In the genomic region with DNA sequence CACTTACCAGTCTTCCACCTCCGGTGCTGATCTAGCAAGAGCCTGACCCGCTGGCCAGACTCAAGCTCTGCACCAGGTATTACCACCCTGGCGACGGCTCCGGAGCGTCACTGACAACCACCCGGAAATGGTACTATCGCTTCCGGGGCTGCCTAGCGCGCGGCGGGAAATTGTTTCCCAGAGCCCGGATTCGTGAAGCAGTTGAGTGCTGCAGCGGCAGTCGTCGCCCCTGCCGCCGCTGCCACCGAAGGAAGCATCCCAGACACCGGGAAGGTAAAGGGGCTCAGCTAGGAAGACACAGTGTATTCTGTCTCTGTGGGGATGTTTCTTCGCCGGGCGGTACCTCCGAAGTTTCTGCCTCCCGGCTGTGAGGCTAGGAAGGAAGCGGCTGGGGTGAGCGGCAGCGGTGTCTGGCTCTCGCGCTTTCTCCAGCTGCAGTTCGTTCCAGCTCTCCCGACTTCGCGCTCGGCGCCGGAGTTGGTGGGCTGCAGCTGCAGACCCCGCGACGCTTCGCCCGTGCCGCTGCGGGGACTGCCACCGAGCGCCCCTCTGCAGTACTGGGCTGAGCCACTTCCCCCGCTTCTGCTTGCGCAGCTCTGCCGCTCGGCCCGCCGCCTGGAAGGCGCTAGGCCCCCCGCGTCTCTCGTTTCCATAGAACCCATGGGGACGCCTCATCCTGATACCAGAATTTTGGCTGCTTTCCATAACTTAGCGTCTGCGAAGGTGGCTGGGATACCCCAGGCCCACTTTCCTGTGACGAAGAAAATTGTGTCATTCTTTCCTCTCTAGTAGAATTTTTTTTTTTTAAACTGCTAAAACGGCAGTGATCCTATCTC, we compare ENCODE assay signal across 1 cellular context.
TF ChIP-seq lines count a peak whose summit lies in the region.

A gene with protein sequence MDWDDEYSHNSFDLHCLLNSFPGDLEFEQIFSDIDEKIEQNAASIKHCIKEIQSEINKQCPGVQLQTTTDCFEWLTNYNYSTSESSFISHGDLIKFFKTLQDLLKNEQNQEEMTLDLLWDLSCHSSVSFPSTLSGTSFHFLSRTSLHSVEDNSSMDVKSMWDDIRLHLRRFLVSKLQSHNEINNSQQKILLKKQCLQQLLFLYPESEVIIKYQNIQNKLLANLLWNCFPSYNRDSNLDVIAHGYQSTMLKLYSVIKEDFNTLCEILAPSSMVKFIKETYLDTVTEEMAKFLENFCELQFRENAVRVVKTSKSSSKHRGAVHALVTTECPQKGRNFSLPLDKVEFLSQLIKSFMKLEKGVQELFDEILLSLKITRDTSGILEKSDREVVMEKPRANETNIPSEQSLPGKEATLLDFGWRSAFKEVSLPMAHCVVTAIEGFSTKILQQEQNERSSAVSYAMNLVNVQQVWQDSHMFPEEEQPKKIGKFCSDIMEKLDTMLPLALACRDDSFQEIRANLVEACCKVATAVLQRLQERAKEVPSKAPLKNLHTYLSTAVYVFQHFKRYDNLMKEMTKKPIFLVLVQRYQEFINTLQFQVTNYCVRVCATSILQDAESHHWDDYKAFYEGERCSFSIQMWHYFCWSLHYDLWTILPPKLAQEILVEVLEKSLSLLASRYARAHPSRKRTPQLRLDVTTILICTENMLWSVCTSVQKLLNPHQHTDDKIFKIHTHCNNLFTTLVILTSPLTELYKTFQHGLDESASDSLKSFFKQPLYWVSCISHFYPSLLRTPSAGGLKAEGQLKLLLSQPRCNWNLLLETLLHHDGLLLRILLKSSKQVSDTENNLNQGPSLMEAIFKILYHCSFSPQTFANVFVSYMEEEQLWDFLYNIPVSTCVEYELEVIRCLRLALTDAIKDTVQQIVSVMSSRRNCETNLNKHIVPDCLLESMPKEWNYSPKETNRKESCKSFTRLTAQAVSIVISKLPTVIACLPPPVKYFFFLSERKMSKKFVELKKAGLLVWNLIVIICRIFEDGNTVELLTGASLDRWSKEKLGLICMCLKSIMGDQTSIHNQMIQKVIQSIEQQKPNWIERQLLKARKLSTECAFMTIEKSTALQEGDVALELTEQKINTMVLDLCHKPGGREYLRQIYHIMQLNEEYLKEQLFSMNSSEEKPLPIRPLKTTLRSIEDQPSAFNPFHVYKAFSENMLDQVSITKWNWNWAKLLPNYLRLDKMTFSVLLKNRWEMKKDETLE (N-terminal part only) (minus strand): TSS at position 112 of the 836 bp plus-strand sequence. CDS start 81,478 bp downstream, outside the sequence.
A gene (plus strand): TSS at position 177 of the 836 bp plus-strand sequence. CDS start 10,142 bp downstream, outside the sequence.

TF ChIP-seq in K562, 482 proteins besides CTCF, POLR2A, EP300 and RAD21 (continued from another document and continues in another):
- TF ChIP-seq, protein P1, sequence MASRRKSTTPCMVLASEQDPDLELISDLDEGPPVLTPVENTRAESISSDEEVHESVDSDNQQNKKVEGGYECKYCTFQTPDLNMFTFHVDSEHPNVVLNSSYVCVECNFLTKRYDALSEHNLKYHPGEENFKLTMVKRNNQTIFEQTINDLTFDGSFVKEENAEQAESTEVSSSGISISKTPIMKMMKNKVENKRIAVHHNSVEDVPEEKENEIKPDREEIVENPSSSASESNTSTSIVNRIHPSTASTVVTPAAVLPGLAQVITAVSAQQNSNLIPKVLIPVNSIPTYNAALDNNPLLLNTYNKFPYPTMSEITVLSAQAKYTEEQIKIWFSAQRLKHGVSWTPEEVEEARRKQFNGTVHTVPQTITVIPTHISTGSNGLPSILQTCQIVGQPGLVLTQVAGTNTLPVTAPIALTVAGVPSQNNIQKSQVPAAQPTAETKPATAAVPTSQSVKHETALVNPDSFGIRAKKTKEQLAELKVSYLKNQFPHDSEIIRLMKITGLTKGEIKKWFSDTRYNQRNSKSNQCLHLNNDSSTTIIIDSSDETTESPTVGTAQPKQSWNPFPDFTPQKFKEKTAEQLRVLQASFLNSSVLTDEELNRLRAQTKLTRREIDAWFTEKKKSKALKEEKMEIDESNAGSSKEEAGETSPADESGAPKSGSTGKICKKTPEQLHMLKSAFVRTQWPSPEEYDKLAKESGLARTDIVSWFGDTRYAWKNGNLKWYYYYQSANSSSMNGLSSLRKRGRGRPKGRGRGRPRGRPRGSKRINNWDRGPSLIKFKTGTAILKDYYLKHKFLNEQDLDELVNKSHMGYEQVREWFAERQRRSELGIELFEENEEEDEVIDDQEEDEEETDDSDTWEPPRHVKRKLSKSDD (conservative IDR thresholded peaks at IDR 0.05; ENCODE audit: low read length) = no peak
- TF ChIP-seq, protein P2, sequence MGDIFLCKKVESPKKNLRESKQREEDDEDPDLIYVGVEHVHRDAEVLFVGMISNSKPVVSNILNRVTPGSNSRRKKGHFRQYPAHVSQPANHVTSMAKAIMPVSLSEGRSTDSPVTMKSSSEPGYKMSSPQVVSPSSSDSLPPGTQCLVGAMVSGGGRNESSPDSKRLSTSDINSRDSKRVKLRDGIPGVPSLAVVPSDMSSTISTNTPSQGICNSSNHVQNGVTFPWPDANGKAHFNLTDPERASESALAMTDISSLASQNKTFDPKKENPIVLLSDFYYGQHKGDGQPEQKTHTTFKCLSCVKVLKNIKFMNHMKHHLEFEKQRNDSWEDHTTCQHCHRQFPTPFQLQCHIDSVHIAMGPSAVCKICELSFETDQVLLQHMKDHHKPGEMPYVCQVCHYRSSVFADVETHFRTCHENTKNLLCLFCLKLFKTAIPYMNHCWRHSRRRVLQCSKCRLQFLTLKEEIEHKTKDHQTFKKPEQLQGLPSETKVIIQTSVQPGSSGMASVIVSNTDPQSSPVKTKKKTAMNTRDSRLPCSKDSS (IDR thresholded peaks at IDR 0.05; ENCODE audit: low read depth, partially characterized antibody) = no peak
- TF ChIP-seq SRSF3 (IDR thresholded peaks at IDR 0.05; ENCODE audit: insufficient read depth, low read length) (no peak), SMAD2 (IDR thresholded peaks at IDR 0.05; ENCODE audit: low read depth, low read length) (no peak), ZNF696 (CRISPR knock-in tag; conservative IDR thresholded peaks at IDR 0.05) (no peak), POLR2B (IDR thresholded peaks at IDR 0.05; ENCODE audit: low read depth, partially characterized antibody) (peak; percentile 57), ZNF717 (CRISPR knock-in tag; IDR thresholded peaks at IDR 0.05) (no peak), MCM3 (IDR thresholded peaks at IDR 0.05) (no peak), CREB1 (IDR thresholded peaks at IDR 0.05) (peak; percentile 26; the same call in 1 of the 2 replicates), CREB1 (CRISPR knock-in tag; IDR thresholded peaks at IDR 0.05) (no peak), ZNF316 (IDR thresholded peaks at IDR 0.05) (no peak), PTTG1 (tag; IDR thresholded peaks at IDR 0.05; ENCODE audit: low read depth) (no peak), FIP1L1 (IDR thresholded peaks at IDR 0.05; ENCODE audit: low read depth, low read length, poor library complexity, severe bottlenecking) (peak; percentile 33), ZNF133 (CRISPR knock-in tag; IDR thresholded peaks at IDR 0.05) (no peak), POLR2AphosphoS5 (IDR thresholded peaks at IDR 0.05; ENCODE audit: control insufficient read depth, insufficient read depth, low read depth, low read length) (peak; percentile 48; the same call in 1 of the 2 replicates), FOSL1 (tag; conservative IDR thresholded peaks at IDR 0.05) (no peak), POLR2AphosphoS2 (IDR thresholded peaks at IDR 0.05; ENCODE audit: low read length) (no peak), PHF21A (IDR thresholded peaks at IDR 0.05; ENCODE audit: borderline replicate concordance, low read depth) (0 out of 2 replicates have a peak, but pooled peaks have one; percentile 65), ZNF431 (CRISPR knock-in tag; IDR thresholded peaks at IDR 0.05) (no peak), PML (IDR thresholded peaks at IDR 0.05; ENCODE audit: low read length) (peak; percentile 54; the same call in 1 of the 2 replicates)
- TF ChIP-seq, protein P3, sequence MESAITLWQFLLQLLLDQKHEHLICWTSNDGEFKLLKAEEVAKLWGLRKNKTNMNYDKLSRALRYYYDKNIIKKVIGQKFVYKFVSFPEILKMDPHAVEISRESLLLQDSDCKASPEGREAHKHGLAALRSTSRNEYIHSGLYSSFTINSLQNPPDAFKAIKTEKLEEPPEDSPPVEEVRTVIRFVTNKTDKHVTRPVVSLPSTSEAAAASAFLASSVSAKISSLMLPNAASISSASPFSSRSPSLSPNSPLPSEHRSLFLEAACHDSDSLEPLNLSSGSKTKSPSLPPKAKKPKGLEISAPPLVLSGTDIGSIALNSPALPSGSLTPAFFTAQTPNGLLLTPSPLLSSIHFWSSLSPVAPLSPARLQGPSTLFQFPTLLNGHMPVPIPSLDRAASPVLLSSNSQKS (CRISPR knock-in tag; IDR thresholded peaks at IDR 0.05) = no peak
- TF ChIP-seq, protein P4, sequence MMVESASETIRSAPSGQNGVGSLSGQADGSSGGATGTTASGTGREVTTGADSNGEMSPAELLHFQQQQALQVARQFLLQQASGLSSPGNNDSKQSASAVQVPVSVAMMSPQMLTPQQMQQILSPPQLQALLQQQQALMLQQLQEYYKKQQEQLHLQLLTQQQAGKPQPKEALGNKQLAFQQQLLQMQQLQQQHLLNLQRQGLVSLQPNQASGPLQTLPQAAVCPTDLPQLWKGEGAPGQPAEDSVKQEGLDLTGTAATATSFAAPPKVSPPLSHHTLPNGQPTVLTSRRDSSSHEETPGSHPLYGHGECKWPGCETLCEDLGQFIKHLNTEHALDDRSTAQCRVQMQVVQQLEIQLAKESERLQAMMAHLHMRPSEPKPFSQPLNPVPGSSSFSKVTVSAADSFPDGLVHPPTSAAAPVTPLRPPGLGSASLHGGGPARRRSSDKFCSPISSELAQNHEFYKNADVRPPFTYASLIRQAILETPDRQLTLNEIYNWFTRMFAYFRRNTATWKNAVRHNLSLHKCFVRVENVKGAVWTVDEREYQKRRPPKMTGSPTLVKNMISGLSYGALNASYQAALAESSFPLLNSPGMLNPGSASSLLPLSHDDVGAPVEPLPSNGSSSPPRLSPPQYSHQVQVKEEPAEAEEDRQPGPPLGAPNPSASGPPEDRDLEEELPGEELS (CRISPR knock-in tag; IDR thresholded peaks at IDR 0.05; ENCODE audit: borderline replicate concordance) = no peak
- TF ChIP-seq, protein P5, sequence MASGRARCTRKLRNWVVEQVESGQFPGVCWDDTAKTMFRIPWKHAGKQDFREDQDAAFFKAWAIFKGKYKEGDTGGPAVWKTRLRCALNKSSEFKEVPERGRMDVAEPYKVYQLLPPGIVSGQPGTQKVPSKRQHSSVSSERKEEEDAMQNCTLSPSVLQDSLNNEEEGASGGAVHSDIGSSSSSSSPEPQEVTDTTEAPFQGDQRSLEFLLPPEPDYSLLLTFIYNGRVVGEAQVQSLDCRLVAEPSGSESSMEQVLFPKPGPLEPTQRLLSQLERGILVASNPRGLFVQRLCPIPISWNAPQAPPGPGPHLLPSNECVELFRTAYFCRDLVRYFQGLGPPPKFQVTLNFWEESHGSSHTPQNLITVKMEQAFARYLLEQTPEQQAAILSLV (tag; IDR thresholded peaks at IDR 0.05) = no peak
- TF ChIP-seq, protein P6, sequence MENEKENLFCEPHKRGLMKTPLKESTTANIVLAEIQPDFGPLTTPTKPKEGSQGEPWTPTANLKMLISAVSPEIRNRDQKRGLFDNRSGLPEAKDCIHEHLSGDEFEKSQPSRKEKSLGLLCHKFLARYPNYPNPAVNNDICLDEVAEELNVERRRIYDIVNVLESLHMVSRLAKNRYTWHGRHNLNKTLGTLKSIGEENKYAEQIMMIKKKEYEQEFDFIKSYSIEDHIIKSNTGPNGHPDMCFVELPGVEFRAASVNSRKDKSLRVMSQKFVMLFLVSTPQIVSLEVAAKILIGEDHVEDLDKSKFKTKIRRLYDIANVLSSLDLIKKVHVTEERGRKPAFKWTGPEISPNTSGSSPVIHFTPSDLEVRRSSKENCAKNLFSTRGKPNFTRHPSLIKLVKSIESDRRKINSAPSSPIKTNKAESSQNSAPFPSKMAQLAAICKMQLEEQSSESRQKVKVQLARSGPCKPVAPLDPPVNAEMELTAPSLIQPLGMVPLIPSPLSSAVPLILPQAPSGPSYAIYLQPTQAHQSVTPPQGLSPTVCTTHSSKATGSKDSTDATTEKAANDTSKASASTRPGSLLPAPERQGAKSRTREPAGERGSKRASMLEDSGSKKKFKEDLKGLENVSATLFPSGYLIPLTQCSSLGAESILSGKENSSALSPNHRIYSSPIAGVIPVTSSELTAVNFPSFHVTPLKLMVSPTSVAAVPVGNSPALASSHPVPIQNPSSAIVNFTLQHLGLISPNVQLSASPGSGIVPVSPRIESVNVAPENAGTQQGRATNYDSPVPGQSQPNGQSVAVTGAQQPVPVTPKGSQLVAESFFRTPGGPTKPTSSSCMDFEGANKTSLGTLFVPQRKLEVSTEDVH (IDR thresholded peaks at IDR 0.05; ENCODE audit: low read depth, partially characterized antibody) = peak; percentile 99
- TF ChIP-seq, protein P7, sequence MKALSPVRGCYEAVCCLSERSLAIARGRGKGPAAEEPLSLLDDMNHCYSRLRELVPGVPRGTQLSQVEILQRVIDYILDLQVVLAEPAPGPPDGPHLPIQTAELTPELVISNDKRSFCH (CRISPR knock-in tag; IDR thresholded peaks at IDR 0.05) = no peak
- TF ChIP-seq, protein P7 (tag; IDR thresholded peaks at IDR 0.05) = no peak
- TF ChIP-seq, protein P8, sequence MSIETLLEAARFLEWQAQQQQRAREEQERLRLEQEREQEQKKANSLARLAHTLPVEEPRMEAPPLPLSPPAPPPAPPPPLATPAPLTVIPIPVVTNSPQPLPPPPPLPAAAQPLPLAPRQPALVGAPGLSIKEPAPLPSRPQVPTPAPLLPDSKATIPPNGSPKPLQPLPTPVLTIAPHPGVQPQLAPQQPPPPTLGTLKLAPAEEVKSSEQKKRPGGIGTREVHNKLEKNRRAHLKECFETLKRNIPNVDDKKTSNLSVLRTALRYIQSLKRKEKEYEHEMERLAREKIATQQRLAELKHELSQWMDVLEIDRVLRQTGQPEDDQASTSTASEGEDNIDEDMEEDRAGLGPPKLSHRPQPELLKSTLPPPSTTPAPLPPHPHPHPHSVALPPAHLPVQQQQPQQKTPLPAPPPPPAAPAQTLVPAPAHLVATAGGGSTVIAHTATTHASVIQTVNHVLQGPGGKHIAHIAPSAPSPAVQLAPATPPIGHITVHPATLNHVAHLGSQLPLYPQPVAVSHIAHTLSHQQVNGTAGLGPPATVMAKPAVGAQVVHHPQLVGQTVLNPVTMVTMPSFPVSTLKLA (conservative IDR thresholded peaks at IDR 0.05) = peak; percentile 77 to 93
- TF ChIP-seq, protein P9, sequence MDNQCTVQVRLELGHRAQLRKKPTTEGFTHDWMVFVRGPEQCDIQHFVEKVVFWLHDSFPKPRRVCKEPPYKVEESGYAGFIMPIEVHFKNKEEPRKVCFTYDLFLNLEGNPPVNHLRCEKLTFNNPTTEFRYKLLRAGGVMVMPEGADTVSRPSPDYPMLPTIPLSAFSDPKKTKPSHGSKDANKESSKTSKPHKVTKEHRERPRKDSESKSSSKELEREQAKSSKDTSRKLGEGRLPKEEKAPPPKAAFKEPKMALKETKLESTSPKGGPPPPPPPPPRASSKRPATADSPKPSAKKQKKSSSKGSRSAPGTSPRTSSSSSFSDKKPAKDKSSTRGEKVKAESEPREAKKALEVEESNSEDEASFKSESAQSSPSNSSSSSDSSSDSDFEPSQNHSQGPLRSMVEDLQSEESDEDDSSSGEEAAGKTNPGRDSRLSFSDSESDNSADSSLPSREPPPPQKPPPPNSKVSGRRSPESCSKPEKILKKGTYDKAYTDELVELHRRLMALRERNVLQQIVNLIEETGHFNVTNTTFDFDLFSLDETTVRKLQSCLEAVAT (IDR thresholded peaks at IDR 0.05) = no peak
- TF ChIP-seq, protein P10, sequence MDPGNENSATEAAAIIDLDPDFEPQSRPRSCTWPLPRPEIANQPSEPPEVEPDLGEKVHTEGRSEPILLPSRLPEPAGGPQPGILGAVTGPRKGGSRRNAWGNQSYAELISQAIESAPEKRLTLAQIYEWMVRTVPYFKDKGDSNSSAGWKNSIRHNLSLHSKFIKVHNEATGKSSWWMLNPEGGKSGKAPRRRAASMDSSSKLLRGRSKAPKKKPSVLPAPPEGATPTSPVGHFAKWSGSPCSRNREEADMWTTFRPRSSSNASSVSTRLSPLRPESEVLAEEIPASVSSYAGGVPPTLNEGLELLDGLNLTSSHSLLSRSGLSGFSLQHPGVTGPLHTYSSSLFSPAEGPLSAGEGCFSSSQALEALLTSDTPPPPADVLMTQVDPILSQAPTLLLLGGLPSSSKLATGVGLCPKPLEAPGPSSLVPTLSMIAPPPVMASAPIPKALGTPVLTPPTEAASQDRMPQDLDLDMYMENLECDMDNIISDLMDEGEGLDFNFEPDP (CRISPR knock-in tag; IDR thresholded peaks at IDR 0.05) = no peak
